Comparison of ENCODE assay signal across 22 cellular contexts in the genomic region with DNA sequence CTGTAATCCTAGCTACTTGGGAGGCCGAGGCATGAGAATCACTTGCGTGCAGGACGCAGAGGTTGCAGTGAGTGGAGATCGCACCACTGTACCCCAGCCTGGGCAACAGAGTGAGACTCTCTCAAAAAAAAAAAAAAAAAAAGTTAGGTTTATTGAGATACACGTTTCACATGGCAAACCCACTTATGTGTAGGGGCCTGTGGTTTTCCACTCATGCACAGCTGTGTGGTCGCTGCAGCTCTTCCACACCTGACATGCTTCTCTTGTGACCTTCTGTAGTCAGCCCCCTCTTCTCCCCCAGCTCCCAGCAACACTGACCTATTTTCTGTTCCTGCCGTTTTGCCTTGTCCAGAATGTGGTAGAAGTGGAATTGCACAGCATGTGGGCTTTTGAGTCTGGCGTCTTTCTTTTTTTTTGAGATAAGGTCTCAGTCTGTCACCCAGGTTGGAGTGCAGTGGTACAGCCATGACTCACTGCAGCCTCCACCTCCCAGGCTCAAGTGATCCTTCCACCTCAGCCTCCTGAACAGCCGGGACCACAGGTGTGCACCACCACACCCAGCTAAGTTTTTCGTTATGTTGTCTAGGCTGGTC. TPM values are rescaled to one million over a fixed set of nuclear protein-coding genes. Genes with fewer than 3 reads are reported as not detected.
A peak's percentile ranks its signal among the peaks of the same experiment; 100 is the strongest.
DNase-seq lines count a peak whose midpoint lies in the region; ATAC-seq and TF ChIP-seq lines count a peak whose summit lies in the region.
"Had no signal": no experiment of that assay in that cellular context is flagged by ENCODE, and none has a peak within 500 bp of the region (broad histone marks: within the 10 kb centered on the region; RNA-seq: fewer than 3 reads in every experiment).

No MANE protein-coding gene starts in this region.

- H3K27ac ChIP-seq in BLaER1 (no peak overlapping the region), RWPE1 (peak overlapping the region; percentile 67)

- H3K27me3 Mint-ChIP-seq in activated CD4-positive, alpha-beta T cell treated with anti-CD3 and anti-CD28 coated beads, Interleukin-2, amount 10 ng/mL, durations not matched to agents 7 days and 5 days = no peaks in the 10 kb centered on the region
- no peaks in the 10 kb centered on the region for H3K27me3 Mint-ChIP-seq in naive thymus-derived CD8-positive, alpha-beta T cell
- H3K27me3 Mint-ChIP-seq in activated T-helper 2 cell treated with anti-CD3 and anti-CD28 coated beads, Interferon-gamma antibody, Interleukin-2, Interleukin-4, amounts not matched to agents 10 μg/mL and 5 μg/mL and 100 μg/mL, durations not matched to agents 14 hours and 24 hours and 36 hours (ENCODE audit: low read depth) = no peaks in the 10 kb centered on the region
- H3K27me3 Mint-ChIP-seq: CD4-positive, alpha-beta T cell had no signal

- no peak for TF ChIP-seq CTCF in RWPE1 (conservative IDR thresholded peaks at IDR 0.05; ENCODE audit: low read depth)

- no peaks in the 10 kb centered on the region for H3K27me3 ChIP-seq in BLaER1
- H3K27me3 ChIP-seq: BE2C had no signal

- no peak overlapping the region for H3K4me3 ChIP-seq in BLaER1
- H3K4me3 ChIP-seq: GM23338 had no signal

- peak overlapping the region; percentile 36 for H3K27ac Mint-ChIP-seq in activated CD4-positive, alpha-beta T cell treated with anti-CD3 and anti-CD28 coated beads, Interleukin-2, amount 10 ng/mL, durations not matched to agents 7 days and 5 days
- peak overlapping the region in 8 of 10 donors; percentile 18 to 78 (median 58) for H3K27ac Mint-ChIP-seq in naive thymus-derived CD8-positive, alpha-beta T cell
- H3K27ac Mint-ChIP-seq in activated T-helper 2 cell treated with anti-CD3 and anti-CD28 coated beads, Interferon-gamma antibody, Interleukin-2, Interleukin-4, amounts not matched to agents 10 μg/mL and 5 μg/mL and 100 μg/mL, durations not matched to agents 14 hours and 24 hours and 36 hours = no peak overlapping the region
- H3K27ac Mint-ChIP-seq: CD4-positive, alpha-beta T cell; GM23338 had no signal

- H3K36me3 ChIP-seq in BLaER1 = peaks cover 93% of the 10 kb centered on the region

- peaks cover 12% of the 10 kb centered on the region for H3K4me1 Mint-ChIP-seq in activated CD4-positive, alpha-beta T cell treated with anti-CD3 and anti-CD28 coated beads, Interleukin-2, amount 10 ng/mL, durations not matched to agents 7 days and 5 days
- H3K4me1 Mint-ChIP-seq in naive thymus-derived CD8-positive, alpha-beta T cell = peaks cover 7 to 20% (median 13%) of the 10 kb centered on the region in 4 donors
- H3K4me1 Mint-ChIP-seq in activated T-helper 2 cell treated with anti-CD3 and anti-CD28 coated beads, Interferon-gamma antibody, Interleukin-2, Interleukin-4, amounts not matched to agents 10 μg/mL and 5 μg/mL and 100 μg/mL, durations not matched to agents 14 hours and 24 hours and 36 hours (ENCODE audit: low read depth) = no peaks in the 10 kb centered on the region

- no peak for DNase-seq in activated CD4-positive, alpha-beta T cell treated with anti-CD3 and anti-CD28 coated beads, Interleukin-2, amount 10 ng/mL, durations not matched to agents 7 days and 5 days
- DNase-seq in activated CD4-positive, alpha-beta T cell treated with anti-CD3 and anti-CD28 coated beads for 48 hours = no peak
- no peak for DNase-seq in RWPE1 (ENCODE audit: low spot score)
- DNase-seq in naive thymus-derived CD8-positive, alpha-beta T cell = no peak
- no peak for DNase-seq in NCI-H1105 (lab: John Stamatoyannopoulos, UW)
- no peak for DNase-seq in stimulated activated CD4-positive, alpha-beta T cell treated with anti-CD3 and anti-CD28 coated beads, Interleukin-2, amount 100 ng/mL, for 48 hours
- DNase-seq in activated T-helper 2 cell treated with anti-CD3 and anti-CD28 coated beads, Interferon-gamma antibody, Interleukin-2, Interleukin-4, amounts not matched to agents 10 μg/mL and 5 μg/mL and 100 μg/mL, durations not matched to agents 14 hours and 24 hours and 36 hours (ENCODE audit: low spot score) = no peak
- DNase-seq: BE2C; CD4-positive, alpha-beta T cell; DMS153; GDM1; KG1; NCI-H1694 treated with DMSO at 0.1 percent for 48 hours; NCI-H2107; NCI-H2227 treated with DMSO at 0.1 percent for 48 hours; NCI-H510A treated with DMSO at 0.1 percent for 48 hours; NCI-H774; SHP77 had no signal

- peaks cover 44% of the 10 kb centered on the region for H3K36me3 Mint-ChIP-seq in activated CD4-positive, alpha-beta T cell treated with anti-CD3 and anti-CD28 coated beads, Interleukin-2, amount 10 ng/mL, durations not matched to agents 7 days and 5 days (ENCODE audit: low read depth)
- H3K36me3 Mint-ChIP-seq in naive thymus-derived CD8-positive, alpha-beta T cell = peaks cover 4 to 23% (median 15%) of the 10 kb centered on the region in 3 donors
- peaks cover 41% of the 10 kb centered on the region for H3K36me3 Mint-ChIP-seq in activated T-helper 2 cell treated with anti-CD3 and anti-CD28 coated beads, Interferon-gamma antibody, Interleukin-2, Interleukin-4, amounts not matched to agents 10 μg/mL and 5 μg/mL and 100 μg/mL, durations not matched to agents 14 hours and 24 hours and 36 hours (ENCODE audit: low read depth)

- H3K9me3 Mint-ChIP-seq in activated CD4-positive, alpha-beta T cell treated with anti-CD3 and anti-CD28 coated beads, Interleukin-2, amount 10 ng/mL, durations not matched to agents 7 days and 5 days = no peaks in the 10 kb centered on the region
- peaks cover 0 to 2% (median 0%) of the 10 kb centered on the region in 9 donors for H3K9me3 Mint-ChIP-seq in naive thymus-derived CD8-positive, alpha-beta T cell
- no peaks in the 10 kb centered on the region for H3K9me3 Mint-ChIP-seq in activated T-helper 2 cell treated with anti-CD3 and anti-CD28 coated beads, Interferon-gamma antibody, Interleukin-2, Interleukin-4, amounts not matched to agents 10 μg/mL and 5 μg/mL and 100 μg/mL, durations not matched to agents 14 hours and 24 hours and 36 hours
- H3K9me3 Mint-ChIP-seq: CD4-positive, alpha-beta T cell; GM23338 had no signal

- peak overlapping the region; percentile 19; the same call in 1 of the 2 replicates for H3K4me2 ChIP-seq in BLaER1
- H3K4me2 ChIP-seq: GM23338 had no signal

- no peak overlapping the region for H3K9ac ChIP-seq in BLaER1

- no peak overlapping the region for H3K4me3 Mint-ChIP-seq in activated CD4-positive, alpha-beta T cell treated with anti-CD3 and anti-CD28 coated beads, Interleukin-2, amount 10 ng/mL, durations not matched to agents 7 days and 5 days
- H3K4me3 Mint-ChIP-seq in naive thymus-derived CD8-positive, alpha-beta T cell = peak overlapping the region in 1 of 10 donors; percentile 30
- H3K4me3 Mint-ChIP-seq in activated T-helper 2 cell treated with anti-CD3 and anti-CD28 coated beads, Interferon-gamma antibody, Interleukin-2, Interleukin-4, amounts not matched to agents 10 μg/mL and 5 μg/mL and 100 μg/mL, durations not matched to agents 14 hours and 24 hours and 36 hours (ENCODE audit: low read depth) = no peak overlapping the region
- H3K4me3 Mint-ChIP-seq: CD4-positive, alpha-beta T cell; GM23338 had no signal

- peaks cover 31% of the 10 kb centered on the region for H3K9me3 ChIP-seq in BLaER1
- H3K9me3 ChIP-seq: BE2C had no signal

- H4K20me1 ChIP-seq in BLaER1 = peaks cover 100% of the 10 kb centered on the region

- peaks cover 45% of the 10 kb centered on the region for H3K4me1 ChIP-seq in BLaER1

- intact Hi-C loops in activated T-helper 2 cell treated with anti-CD3 and anti-CD28 coated beads, Interferon-gamma antibody, Interleukin-2, Interleukin-4, amounts not matched to agents 10 μg/mL and 5 μg/mL and 100 μg/mL, durations not matched to agents 14 hours and 24 hours and 36 hours (cut with micrococcal nuclease) = no loop called here

- CTCF ChIA-PET in activated CD4-positive, alpha-beta T cell treated with anti-CD3 and anti-CD28 coated beads, Interleukin-2, amount 10 ng/mL, durations not matched to agents 7 days and 5 days (lab: Charles Lee) = interaction anchor here (0.7 kb wide), 1 partner anchor 9 kb away, joined by 3 read pairs; no protein-coding TSS in a partner anchor
- CTCF ChIA-PET in RWPE1 (lab: Yijun Ruan, JAX) = interaction anchor here (1.2 kb wide), 1 partner anchor 20 kb away, joined by 4 read pairs; no protein-coding TSS in a partner anchor

- ATAC-seq in naive thymus-derived CD8-positive, alpha-beta T cell = no peak
- ATAC-seq: GM23338, HCT116 had no signal

- POLR2A ChIA-PET in activated CD4-positive, alpha-beta T cell treated with anti-CD3 and anti-CD28 coated beads, Interleukin-2, amount 10 ng/mL, durations not matched to agents 7 days and 5 days (lab: Charles Lee) = no interaction called here
- POLR2A ChIA-PET in RWPE1 (lab: Yijun Ruan, JAX; ENCODE audit: low non-redundant PET) = no interaction called here
- POLR2A ChIA-PET in naive thymus-derived CD8-positive, alpha-beta T cell (lab: Charles Lee) = no interaction called here

RNA-seq across cellular contexts. Expression of gene MTA1, which starts 8.4 kb away (rescaled TPM):
- 100 to 1,000 TPM; 119 to 131 TPM for total RNA-seq in activated CD4-positive, alpha-beta T cell treated with anti-CD3 and anti-CD28 coated beads, Interleukin-2, amount 10 ng/mL, durations not matched to agents 7 days and 5 days
- 100 to 1,000 TPM; 139 to 142 TPM for total RNA-seq in naive thymus-derived CD8-positive, alpha-beta T cell
- polyA plus RNA-seq in naive thymus-derived CD8-positive, alpha-beta T cell = 1 to 10 TPM; 3.1 to 6.5 (median 3.6) TPM
- total RNA-seq in activated T-helper 2 cell treated with anti-CD3 and anti-CD28 coated beads, Interferon-gamma antibody, Interleukin-2, Interleukin-4, amounts not matched to agents 10 μg/mL and 5 μg/mL and 100 μg/mL, durations not matched to agents 14 hours and 24 hours and 36 hours = 170 and 172 TPM in 2 replicates

RNA-seq across cellular contexts. Expression of gene TEX22, which starts 29.7 kb away (rescaled TPM):
- total RNA-seq in activated CD4-positive, alpha-beta T cell treated with anti-CD3 and anti-CD28 coated beads, Interleukin-2, amount 10 ng/mL, durations not matched to agents 7 days and 5 days = 1 to 10 TPM; 2.8 to 3.9 TPM
- 1 to 10 TPM; 7.5 to 8.2 TPM for total RNA-seq in naive thymus-derived CD8-positive, alpha-beta T cell
- polyA plus RNA-seq in naive thymus-derived CD8-positive, alpha-beta T cell = under 1 TPM in 2 of 3 donors, not detected in 1; 0.09 to 0.15 TPM
- total RNA-seq in activated T-helper 2 cell treated with anti-CD3 and anti-CD28 coated beads, Interferon-gamma antibody, Interleukin-2, Interleukin-4, amounts not matched to agents 10 μg/mL and 5 μg/mL and 100 μg/mL, durations not matched to agents 14 hours and 24 hours and 36 hours = 4.7 and 5.0 TPM in 2 replicates

RNA-seq across cellular contexts. Expression of gene CRIP2, which starts 46.6 kb away (rescaled TPM):
- 1 to 10 TPM in 1 of 2 experiments, under 1 TPM in 1; 0.64 to 1.8 TPM for total RNA-seq in activated CD4-positive, alpha-beta T cell treated with anti-CD3 and anti-CD28 coated beads, Interleukin-2, amount 10 ng/mL, durations not matched to agents 7 days and 5 days
- 1 to 10 TPM; 2.2 to 2.3 TPM for total RNA-seq in naive thymus-derived CD8-positive, alpha-beta T cell
- 10 to 100 TPM; 21.1 to 86.9 (median 28.3) TPM for polyA plus RNA-seq in naive thymus-derived CD8-positive, alpha-beta T cell
- total RNA-seq in activated T-helper 2 cell treated with anti-CD3 and anti-CD28 coated beads, Interferon-gamma antibody, Interleukin-2, Interleukin-4, amounts not matched to agents 10 μg/mL and 5 μg/mL and 100 μg/mL, durations not matched to agents 14 hours and 24 hours and 36 hours = 0.16 and 0.55 TPM in 2 replicates
- total RNA-seq: OCI-LY7 had no signal

RNA-seq across cellular contexts. Expression of gene CRIP1, which starts 58.7 kb away (rescaled TPM):
- total RNA-seq in activated CD4-positive, alpha-beta T cell treated with anti-CD3 and anti-CD28 coated beads, Interleukin-2, amount 10 ng/mL, durations not matched to agents 7 days and 5 days = 100 to 1,000 TPM; 702 to 753 TPM
- total RNA-seq in naive thymus-derived CD8-positive, alpha-beta T cell = 10 to 100 TPM; 96.5 to 98.1 TPM
- polyA plus RNA-seq in naive thymus-derived CD8-positive, alpha-beta T cell = 100 to 1,000 TPM; 342 to 784 (median 530) TPM
- total RNA-seq in activated T-helper 2 cell treated with anti-CD3 and anti-CD28 coated beads, Interferon-gamma antibody, Interleukin-2, Interleukin-4, amounts not matched to agents 10 μg/mL and 5 μg/mL and 100 μg/mL, durations not matched to agents 14 hours and 24 hours and 36 hours = 156 and 185 TPM in 2 replicates
